In the genomic region with DNA sequence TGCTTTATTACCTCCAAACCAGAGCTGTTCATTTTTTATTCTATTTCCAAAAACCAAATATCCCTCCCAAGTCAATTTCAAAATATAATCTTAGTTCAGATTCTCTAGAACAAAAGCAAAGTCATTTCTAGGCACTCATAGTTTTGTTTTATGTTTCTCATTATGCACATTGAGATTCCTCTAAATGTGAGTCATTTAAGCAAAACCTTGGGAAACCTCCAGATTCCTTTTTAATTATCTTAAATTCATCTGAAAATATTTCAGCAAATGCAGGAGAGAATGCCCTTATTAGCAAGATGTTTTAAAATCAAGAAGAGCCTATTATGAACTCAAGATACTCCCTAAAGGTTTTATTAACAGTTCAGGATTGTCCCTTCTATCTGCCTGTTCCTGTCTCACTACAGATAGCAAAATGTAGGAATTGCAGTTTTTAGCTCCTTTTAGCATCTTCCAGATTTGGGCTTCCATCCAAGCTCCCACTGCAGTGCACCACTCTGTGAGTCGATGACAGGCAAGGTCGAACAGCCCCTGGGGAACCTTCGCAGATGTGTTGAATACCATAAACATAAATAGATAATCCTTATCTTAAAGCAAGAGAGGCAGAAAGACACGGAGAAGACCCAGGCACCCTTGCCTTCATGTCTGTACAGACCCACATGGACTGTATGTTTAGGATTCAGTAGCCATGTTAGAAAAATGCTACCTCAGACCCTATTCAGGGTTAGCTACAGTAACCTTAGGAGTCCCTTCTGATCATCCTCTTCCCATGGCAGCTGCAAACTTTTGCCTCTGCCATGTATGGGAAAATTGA, we compare ENCODE assay signal across 14 cellular contexts. TPM values are rescaled to one million over a fixed set of nuclear protein-coding genes. Genes with fewer than 3 reads are reported as not detected.
DNase-seq lines count a peak whose midpoint lies in the region; ATAC-seq and TF ChIP-seq lines count a peak whose summit lies in the region.
"Had no signal": no experiment of that assay in that cellular context is flagged by ENCODE, and none has a peak within 500 bp of the region (broad histone marks: within the 10 kb centered on the region; RNA-seq: fewer than 3 reads in every experiment).

No MANE protein-coding gene starts in this region.

- H3K27me3 ChIP-seq in smooth muscle cell (ENCODE audit: low read depth), result no peaks in the 10 kb centered on the region
- no peaks in the 10 kb centered on the region for H3K27me3 ChIP-seq in CD8-positive, alpha-beta T cell (ENCODE audit: insufficient read depth, low read length)
- H3K27me3 ChIP-seq: neural progenitor cell had no signal

- no peak for ATAC-seq in WTC11
- ATAC-seq in CD8-positive, alpha-beta T cell, result no peak
- ATAC-seq: sciatic nerve had no signal

- no peaks in the 10 kb centered on the region for H4K20me1 ChIP-seq in smooth muscle cell (ENCODE audit: low read depth)

- no peaks in the 10 kb centered on the region; the same call in 1 of the 2 replicates for H3K27me3 Mint-ChIP-seq in WTC11 (ENCODE audit: low read depth)
- no peaks in the 10 kb centered on the region for H3K27me3 Mint-ChIP-seq in CD8-positive, alpha-beta T cell (ENCODE audit: low read depth)

- TF ChIP-seq CTCF in HEK293 (tag by site-specific recombination; IDR thresholded peaks at IDR 0.05) (no peak), smooth muscle cell (IDR thresholded peaks at IDR 0.05; ENCODE audit: borderline replicate concordance, insufficient read depth, poor library complexity, severe bottlenecking) (no peak), WTC11 (IDR thresholded peaks at IDR 0.05) (no peak)
- TF ChIP-seq CTCF in CD8-positive, alpha-beta T cell (IDR thresholded peaks at IDR 0.05), result no peak

- intact Hi-C loops in CD8-positive, alpha-beta T cell (cut with DNase I, micrococcal nuclease), result no loop called here

- H3K4me3 Mint-ChIP-seq in WTC11, result no peak overlapping the region
- H3K4me3 Mint-ChIP-seq in CD8-positive, alpha-beta T cell, result no peak overlapping the region
- H3K4me3 Mint-ChIP-seq: neural progenitor cell had no signal

- H3K9me3 ChIP-seq in HEK293 (ENCODE audit: control insufficient read depth, insufficient read depth, low read depth, low read length) (no peaks in the 10 kb centered on the region), smooth muscle cell (replicated peaks; ENCODE audit: low read depth) (no peaks in the 10 kb centered on the region)
- H3K9me3 ChIP-seq in CD8-positive, alpha-beta T cell (ENCODE audit: low read length), result no peaks in the 10 kb centered on the region
- H3K9me3 ChIP-seq: Caco-2 had no signal

- H3K27ac ChIP-seq in HEK293 (ENCODE audit: extremely low read depth, low read depth, low read length) (no peak overlapping the region), smooth muscle cell (ENCODE audit: low read depth) (peak overlapping the region; percentile 76)
- H3K27ac ChIP-seq in CD8-positive, alpha-beta T cell (ENCODE audit: low read depth, low read length), result no peak overlapping the region
- H3K27ac ChIP-seq: neural progenitor cell had no signal

- H3F3A ChIP-seq in smooth muscle cell (ENCODE audit: low read depth), result no peaks in the 10 kb centered on the region

- H3K79me2 ChIP-seq in smooth muscle cell (ENCODE audit: low read depth), result no peaks in the 10 kb centered on the region

- no peaks in the 10 kb centered on the region for H3K36me3 Mint-ChIP-seq in WTC11
- no peaks in the 10 kb centered on the region for H3K36me3 Mint-ChIP-seq in CD8-positive, alpha-beta T cell
- H3K36me3 Mint-ChIP-seq: neural progenitor cell had no signal

- no peak overlapping the region for H2AFZ ChIP-seq in smooth muscle cell (ENCODE audit: low read depth)
- H2AFZ ChIP-seq: neural progenitor cell had no signal

- H3K4me1 Mint-ChIP-seq in WTC11, result no peaks in the 10 kb centered on the region
- no peaks in the 10 kb centered on the region for H3K4me1 Mint-ChIP-seq in CD8-positive, alpha-beta T cell (ENCODE audit: low read depth)
- H3K4me1 Mint-ChIP-seq: neural progenitor cell had no signal

- H3K9ac ChIP-seq in smooth muscle cell (ENCODE audit: low read depth), result peak overlapping the region; percentile 17
- H3K9ac ChIP-seq: neural progenitor cell had no signal

- no peaks in the 10 kb centered on the region for H3K4me1 ChIP-seq in HEK293 (ENCODE audit: control insufficient read depth, insufficient read depth, low read length)
- H3K4me1 ChIP-seq in smooth muscle cell (ENCODE audit: low read depth), result peaks cover 8% of the 10 kb centered on the region
- H3K4me1 ChIP-seq in CD8-positive, alpha-beta T cell (ENCODE audit: insufficient read depth, low read length), result no peaks in the 10 kb centered on the region
- H3K4me1 ChIP-seq: Caco-2, neural progenitor cell had no signal

- H3K36me3 ChIP-seq in HEK293 (ENCODE audit: control insufficient read depth in 2 of 2, insufficient read depth in 1 of 2, low read length in 2 of 2) (no peaks in the 10 kb centered on the region), smooth muscle cell (ENCODE audit: low read depth) (no peaks in the 10 kb centered on the region)
- no peaks in the 10 kb centered on the region for H3K36me3 ChIP-seq in CD8-positive, alpha-beta T cell (ENCODE audit: insufficient read depth, low read length)
- H3K36me3 ChIP-seq: neural progenitor cell had no signal

- no peaks in the 10 kb centered on the region for H3K9me3 Mint-ChIP-seq in WTC11
- no peaks in the 10 kb centered on the region for H3K9me3 Mint-ChIP-seq in CD8-positive, alpha-beta T cell

- DNase-seq in T1000 (lab: John Stamatoyannopoulos, UW) (peak; percentile 11), fibroblast of gingiva (ENCODE audit: low read depth) (peak; percentile 50), smooth muscle cell (lab: John Stamatoyannopoulos, UW; ENCODE audit: unreplicated experiment) (no peak), NCI-H82 treated with DMSO at 0.1 percent for 48 hours (lab: John Stamatoyannopoulos, UW; ENCODE audit: unreplicated experiment) (no peak), WTC11 (ENCODE audit: low spot score) (no peak)
- no peak for DNase-seq in CD8-positive, alpha-beta T cell
- DNase-seq: activated gamma-delta T cell treated with Interleukin-2 at 50 U/mL for 16 hours; Caco-2; MM.1S; NK-92 treated with Interleukin-12 subunit alpha and Interleukin-12 subunit beta, amount 100 ng/mL, for 24 hours; stimulated activated naive CD4-positive, alpha-beta T cell treated with Interleukin-2 at 50 U/mL for 16 hours had no signal

- no peak overlapping the region for H3K27ac Mint-ChIP-seq in WTC11
- no peak overlapping the region for H3K27ac Mint-ChIP-seq in CD8-positive, alpha-beta T cell
- H3K27ac Mint-ChIP-seq: neural progenitor cell had no signal

- CTCF ChIA-PET in HEK293 (lab: Yijun Ruan, JAX) (interaction anchor here (1.0 to 1.7 kb wide), 4 partner anchors 10 to 323 kb away, joined by 3 to 8 read pairs (median 4); no protein-coding TSS in a partner anchor), WTC11 (lab: Charles Lee) (interaction anchor here (1.5 kb wide), 1 partner anchor 26 kb away, joined by 6 read pairs; no protein-coding TSS in a partner anchor)
- CTCF ChIA-PET in CD8-positive, alpha-beta T cell (lab: Charles Lee), result interaction anchor here (0.7 to 1.6 kb wide), 2 partner anchors 15 to 26 kb away, joined by 3 to 6 read pairs; no protein-coding TSS in a partner anchor

- 40% methylated on average over 4 of the region's 4 CpGs for WGBS in smooth muscle cell (ENCODE audit: low lambda C conversion rate)

- peak overlapping the region; percentile 72 for H3K4me2 ChIP-seq in smooth muscle cell
- H3K4me2 ChIP-seq: neural progenitor cell had no signal

- H3K4me3 ChIP-seq in HEK293 (ENCODE audit: low read depth, low read length) (no peak overlapping the region), smooth muscle cell (no peak overlapping the region)
- H3K4me3 ChIP-seq in CD8-positive, alpha-beta T cell (ENCODE audit: low read depth, low read length), result no peak overlapping the region
- H3K4me3 ChIP-seq: neural progenitor cell had no signal

- POLR2A ChIA-PET in HEK293 (lab: Yijun Ruan, JAX), result no interaction called here
- POLR2A ChIA-PET in WTC11 (lab: Charles Lee), result no interaction called here
- POLR2A ChIA-PET in CD8-positive, alpha-beta T cell (lab: Charles Lee), result no interaction called here

TF ChIP-seq in HEK293, 187 proteins besides CTCF, POLR2A, EP300 and RAD21 (continues in another document):
- TF ChIP-seq, protein P1, sequence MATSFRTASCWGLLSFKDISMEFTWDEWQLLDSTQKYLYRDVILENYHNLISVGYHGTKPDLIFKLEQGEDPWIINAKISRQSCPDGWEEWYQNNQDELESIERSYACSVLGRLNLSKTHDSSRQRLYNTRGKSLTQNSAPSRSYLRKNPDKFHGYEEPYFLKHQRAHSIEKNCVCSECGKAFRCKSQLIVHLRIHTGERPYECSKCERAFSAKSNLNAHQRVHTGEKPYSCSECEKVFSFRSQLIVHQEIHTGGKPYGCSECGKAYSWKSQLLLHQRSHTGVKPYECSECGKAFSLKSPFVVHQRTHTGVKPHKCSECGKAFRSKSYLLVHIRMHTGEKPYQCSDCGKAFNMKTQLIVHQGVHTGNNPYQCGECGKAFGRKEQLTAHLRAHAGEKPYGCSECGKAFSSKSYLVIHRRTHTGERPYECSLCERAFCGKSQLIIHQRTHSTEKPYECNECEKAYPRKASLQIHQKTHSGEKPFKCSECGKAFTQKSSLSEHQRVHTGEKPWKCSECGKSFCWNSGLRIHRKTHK (tag by site-specific recombination; IDR thresholded peaks at IDR 0.05), result no peak
- TF ChIP-seq ZNF561 (tag by site-specific recombination; IDR thresholded peaks at IDR 0.05; ENCODE audit: borderline replicate concordance), result no peak

TF ChIP-seq in WTC11, 78 proteins besides CTCF, POLR2A, EP300 and RAD21:
- no peak for TF ChIP-seq HMGA2 (CRISPR knock-in tag; IDR thresholded peaks at IDR 0.05)
- no peak for TF ChIP-seq RORB (CRISPR knock-in tag; IDR thresholded peaks at IDR 0.05)
- TF ChIP-seq TEAD4 (CRISPR knock-in tag; IDR thresholded peaks at IDR 0.05), result no peak
- TF ChIP-seq EMX1 (CRISPR knock-in tag; IDR thresholded peaks at IDR 0.05), result no peak
- TF ChIP-seq ZNF317 (CRISPR knock-in tag; IDR thresholded peaks at IDR 0.05; ENCODE audit: borderline replicate concordance, low read depth), result no peak

RNA-seq across cellular contexts. Expression of gene SLC9A7, which starts 11.3 kb away (rescaled TPM):
- total RNA-seq in smooth muscle cell (6.5 and 6.7 TPM in 2 replicates), WTC11 (2021) (16.2 to 18.4 TPM (median 18.0 TPM) in 3 replicates)
- 0.83 and 1.5 TPM in 2 replicates for polyA plus RNA-seq in smooth muscle cell
- total RNA-seq in CD8-positive, alpha-beta T cell, result 1 to 10 TPM; 2.4 to 2.5 TPM

Comparison
In these comparisons a context has a peak if more than half of its experiments do, and no peak if none do; other contexts are left out.
1. DNase-seq: peak in T1000 (single experiment) and fibroblast of gingiva (single experiment); none in smooth muscle cell (single experiment), NCI-H82 treated with DMSO at 0.1 percent for 48 hours (single experiment), WTC11 (single experiment) and CD8-positive, alpha-beta T cell (0 of 7).